In genomic region chr16:57694556-57695377, GRCh38 we compare ENCODE assay signal across 10 cellular contexts. TPM values are rescaled to one million over a fixed set of nuclear protein-coding genes. Genes with fewer than 3 reads are reported as not detected.
A peak's percentile ranks its signal among the peaks of the same experiment; 100 is the strongest.
DNase-seq lines count a peak whose midpoint lies in the region; ATAC-seq, FAIRE-seq and TF ChIP-seq lines count a peak whose summit lies in the region.
"Had no signal": no experiment of that assay in that cellular context is flagged by ENCODE, and none has a peak within 500 bp of the region (broad histone marks: within the 10 kb centered on the region; RNA-seq: fewer than 3 reads in every experiment).

Gene DRC7, plus strand, starts transcription at chr16:57694806. Its CDS starts 3,144 bp downstream, at chr16:57697950.

- CTCF ChIA-PET in activated naive CD4-positive, alpha-beta T cell treated with anti-CD3 and anti-CD28 coated beads for 36 hours (lab: Charles Lee) = no interaction called here
- CTCF ChIA-PET in HepG2 (lab: Yijun Ruan, JAX; ENCODE audit: low intra/inter-chr PET ratio, low total read pairs) = interaction anchor here (0.5 to 1.5 kb wide), 4 partner anchors 14 to 27 kb away, joined by 3 read pairs; partner anchors contain the start of gene ADGRG3

- TF ChIP-seq RAD21 in HepG2 (CRISPR knock-in tag; IDR thresholded peaks at IDR 0.05) = peak; percentile 20; the same call in 1 of the 2 replicates

- H4K20me1 ChIP-seq in Loucy (ENCODE audit: insufficient read depth, low read length, poor library complexity, severe bottlenecking) (no peaks in the 10 kb centered on the region), HepG2 (ENCODE audit: insufficient read depth, low read length) (no peaks in the 10 kb centered on the region)

- H3K4me3 Mint-ChIP-seq in activated naive CD4-positive, alpha-beta T cell treated with anti-CD3 and anti-CD28 coated beads for 36 hours = peak within 1 kb of the TSS; percentile 53

- in situ Hi-C loops in HepG2 (cut with HindIII; ENCODE audit: extremely low pct_ligation_motif_present, low pct_unique_long_range_greater_than_20kb) = no loop called here

- no peaks in the 10 kb centered on the region for H3K36me3 ChIP-seq in Loucy (ENCODE audit: insufficient read depth, low read length)
- no peaks in the 10 kb centered on the region for H3K36me3 ChIP-seq in SJCRH30
- no peaks in the 10 kb centered on the region for H3K36me3 ChIP-seq in HepG2 (replicated peaks in 1 of 2; ENCODE audit: control insufficient read depth in 1 of 2, insufficient read depth in 2 of 2, low read length in 2 of 2)
- H3K36me3 ChIP-seq in upper lobe of left lung = no peaks in the 10 kb centered on the region

- H3F3A ChIP-seq in Loucy (ENCODE audit: low read depth) = peaks cover 4% of the 10 kb centered on the region

- H3K27ac Mint-ChIP-seq in activated naive CD4-positive, alpha-beta T cell treated with anti-CD3 and anti-CD28 coated beads for 36 hours = no peak within 1 kb of the TSS
- H3K27ac Mint-ChIP-seq: activated naive CD4-positive, alpha-beta T cell treated with anti-CD3 and anti-CD28 coated beads, Interleukin-2, amount 50 U/mL, for 72 hours had no signal

- no peaks in the 10 kb centered on the region for H3K9me3 Mint-ChIP-seq in activated naive CD4-positive, alpha-beta T cell treated with anti-CD3 and anti-CD28 coated beads for 36 hours
- H3K9me3 Mint-ChIP-seq: activated naive CD4-positive, alpha-beta T cell treated with anti-CD3 and anti-CD28 coated beads, Interleukin-2, amount 50 U/mL, for 72 hours had no signal

- TF ChIP-seq POLR2A in HepG2 (IDR thresholded peaks at IDR 0.05; ENCODE audit: insufficient read depth in 1 of 2, low read depth in 2 of 2, low read length in 2 of 2) (no peak), upper lobe of left lung (IDR thresholded peaks at IDR 0.05) (no peak)

- no peak for FAIRE-seq in HepG2 (lab: Jason Lieb, UNC)
- FAIRE-seq: G401.6 had no signal

- H3K27ac ChIP-seq in SJCRH30 = no peak within 1 kb of the TSS
- H3K27ac ChIP-seq in HepG2 (ENCODE audit: extremely low read length, insufficient read depth, low read length) = peak within 1 kb of the TSS; percentile 59
- peak within 1 kb of the TSS in 2 of 4 donors; percentile 32 to 54 for H3K27ac ChIP-seq in upper lobe of left lung

- H3K27me3 ChIP-seq in Loucy (ENCODE audit: insufficient read depth, low read length, poor library complexity, severe bottlenecking) (no peaks in the 10 kb centered on the region), SJCRH30 (peaks cover 53% of the 10 kb centered on the region), HepG2 (ENCODE audit: control insufficient read depth in 1 of 2, insufficient read depth in 2 of 2, low read length in 2 of 2) (no peaks in the 10 kb centered on the region), upper lobe of left lung (no peaks in the 10 kb centered on the region)

- peak within 1 kb of the TSS; percentile 56 for H3K4me3 ChIP-seq in Loucy (ENCODE audit: low read length, poor library complexity, severe bottlenecking)
- H3K4me3 ChIP-seq in SJCRH30 = no peak within 1 kb of the TSS
- peak within 1 kb of the TSS; percentile 30 to 54 (median 42) for H3K4me3 ChIP-seq in HepG2 (replicated peaks in 1 of 3; ENCODE audit: insufficient read depth in 1 of 3, low read depth in 2 of 3, low read length in 3 of 3)
- peak within 1 kb of the TSS in 3 of 4 donors; percentile 17 to 30 (median 29) for H3K4me3 ChIP-seq in upper lobe of left lung

- peak within 1 kb of the TSS; percentile 46 for H3K9ac ChIP-seq in Loucy (ENCODE audit: low read depth, low read length, poor library complexity, severe bottlenecking)
- H3K9ac ChIP-seq in HepG2 (ENCODE audit: insufficient read depth, low read depth, low read length) = peak within 1 kb of the TSS; percentile 36

- intact Hi-C loops in activated naive CD4-positive, alpha-beta T cell treated with anti-CD3 and anti-CD28 coated beads for 36 hours (cut with micrococcal nuclease) = no loop called here
- intact Hi-C loops in HepG2 (cut with micrococcal nuclease; ENCODE audit: unreplicated experiment) = loop anchor here (1.0 kb wide), 2 partner anchors 27 to 45 kb away; no protein-coding TSS in a partner anchor

- H3K79me2 ChIP-seq in Loucy (ENCODE audit: insufficient read depth, low read length) = no peaks in the 10 kb centered on the region
- H3K79me2 ChIP-seq in HepG2 (ENCODE audit: insufficient read depth, low read length) = no peaks in the 10 kb centered on the region

- H3K36me3 Mint-ChIP-seq in activated naive CD4-positive, alpha-beta T cell treated with anti-CD3 and anti-CD28 coated beads for 36 hours (ENCODE audit: low read depth) = no peaks in the 10 kb centered on the region
- H3K36me3 Mint-ChIP-seq: activated naive CD4-positive, alpha-beta T cell treated with anti-CD3 and anti-CD28 coated beads, Interleukin-2, amount 50 U/mL, for 72 hours had no signal

- peaks cover 36% of the 10 kb centered on the region for H3K4me1 ChIP-seq in Loucy (ENCODE audit: insufficient read depth, low read length, poor library complexity, severe bottlenecking)
- no peaks in the 10 kb centered on the region for H3K4me1 ChIP-seq in SJCRH30
- peaks cover 81% of the 10 kb centered on the region for H3K4me1 ChIP-seq in HepG2 (ENCODE audit: insufficient read depth, low read length)
- H3K4me1 ChIP-seq in upper lobe of left lung = peaks cover 0 to 4% (median 1%) of the 10 kb centered on the region in 4 donors

- POLR2A ChIA-PET in HepG2 (lab: Yijun Ruan, JAX) = interaction anchor here (0.5 to 3.6 kb wide), 8 partner anchors 9 to 398 kb away, joined by 3 to 42 read pairs (median 5); partner anchors contain the start of genes ADGRG3 and KATNB1

- H3K4me2 ChIP-seq in Loucy (ENCODE audit: low read depth, low read length, poor library complexity, severe bottlenecking) (peak within 1 kb of the TSS; percentile 65), HepG2 (ENCODE audit: low read depth, low read length) (peak within 1 kb of the TSS; percentile 81)

- ATAC-seq in HepG2 (peak; percentile 92), upper lobe of left lung (ENCODE audit: low FRiP score in 2 of 2) (peak; percentile 13 to 82)

- H2AFZ ChIP-seq in Loucy (ENCODE audit: low read length) (0 out of 2 replicates have a peak within 1 kb of the TSS, but pooled peaks have one; percentile 41), HepG2 (ENCODE audit: low read length) (no peak within 1 kb of the TSS)

- 0 out of 4 replicates have a peak, but pooled peaks of 1 of the 2 experiments have one; percentile 20 for TF ChIP-seq EP300 in HepG2 (IDR thresholded peaks at IDR 0.05; ENCODE audit: low read depth in 2 of 2, low read length in 2 of 2)
- no peak for TF ChIP-seq EP300 in HepG2 (CRISPR knock-in tag; IDR thresholded peaks at IDR 0.05; ENCODE audit: borderline replicate concordance)
- TF ChIP-seq EP300 in upper lobe of left lung (IDR thresholded peaks at IDR 0.05) = no peak

- 16% methylated on average over 10 of the region's 10 CpGs for WGBS in HepG2 (ENCODE audit: low lambda C conversion rate)
- WGBS in upper lobe of left lung, 2 donors = 28 to 30% methylated on average over 10 of the region's 10 CpGs

- no TSS peak for BruUV-seq in HepG2 (replicated peaks; lab: Mats Ljungman, UMichigan)

- no peak for TF ChIP-seq CTCF in Loucy (conservative IDR thresholded peaks at IDR 0.05; ENCODE audit: low read length)
- TF ChIP-seq CTCF in HepG2 (CRISPR knock-in tag; IDR thresholded peaks at IDR 0.05) = no peak
- no peak for TF ChIP-seq CTCF in upper lobe of left lung (IDR thresholded peaks at IDR 0.05)

- H3K4me1 Mint-ChIP-seq in activated naive CD4-positive, alpha-beta T cell treated with anti-CD3 and anti-CD28 coated beads for 36 hours (ENCODE audit: low read depth) = peaks cover 14% of the 10 kb centered on the region

- no peaks in the 10 kb centered on the region for H3K9me2 ChIP-seq in Loucy (replicated peaks; ENCODE audit: low read depth, low read length)

- H3K9me3 ChIP-seq in Loucy (ENCODE audit: insufficient read depth, low read depth, low read length) (no peaks in the 10 kb centered on the region), SJCRH30 (replicated peaks) (no peaks in the 10 kb centered on the region), HepG2 (ENCODE audit: low read length) (no peaks in the 10 kb centered on the region), upper lobe of left lung (no peaks in the 10 kb centered on the region)

- H3K27me3 Mint-ChIP-seq in activated naive CD4-positive, alpha-beta T cell treated with anti-CD3 and anti-CD28 coated beads for 36 hours (ENCODE audit: low read depth) = no peaks in the 10 kb centered on the region

- DNase-seq in activated naive CD4-positive, alpha-beta T cell treated with anti-CD3 and anti-CD28 coated beads for 36 hours = peak; percentile 22
- no peak for DNase-seq in activated naive CD4-positive, alpha-beta T cell treated with anti-CD3 and anti-CD28 coated beads, Interleukin-2, amount 50 U/mL, for 16 hours
- DNase-seq in SJCRH30 (peak; percentile 32 to 56), dermis blood vessel endothelial cell (peak; percentile 72), HepG2 (ENCODE audit: low spot score) (peak; percentile 86), upper lobe of left lung (peak; percentile 16 to 59), NCI-H2107 (lab: John Stamatoyannopoulos, UW) (no peak)

RNA-seq across cellular contexts. Expression of gene DRC7, which starts in this region (rescaled TPM):
- under 1 TPM in 1 of 2 experiments, not detected in 1; 0.49 TPM for total RNA-seq in activated naive CD4-positive, alpha-beta T cell treated with anti-CD3 and anti-CD28 coated beads for 36 hours
- total RNA-seq in SJCRH30 (2014; rRNA removed; shearing (Covaris generic)) = not detected in 2 replicates
- total RNA-seq in dermis blood vessel endothelial cell = 0.09 TPM in 1 of 2 replicates, not detected in the other
- 2.7 and 3.4 TPM in 2 replicates for total RNA-seq in HepG2 (2016; rRNA removed; fragmentation: Illumina TruSeq; extraction: Trizol)
- 0.26 and 1.5 TPM in 2 replicates for total RNA-seq in HepG2 (2016; cell fraction: cytosol; rRNA removed; fragmentation: Illumina TruSeq; extraction: Trizol; ENCODE audit: low read depth)
- total RNA-seq in HepG2 (2016; cell fraction: insoluble cytoplasmic fraction; rRNA removed; fragmentation: Illumina TruSeq; extraction: Trizol) = 2.4 and 2.5 TPM in 2 replicates
- total RNA-seq in HepG2 (2016; cell fraction: membrane; rRNA removed; fragmentation: Illumina TruSeq; extraction: Trizol) = 1.4 and 2.1 TPM in 2 replicates
- 0.59 and 1.6 TPM in 2 replicates for total RNA-seq in HepG2 (2016; cell fraction: nucleus; rRNA removed; fragmentation: Illumina TruSeq; extraction: Trizol)
- polyA plus RNA-seq in HepG2 (2011; rRNA removed) = 3.4 and 3.5 TPM in 2 replicates
- 2.7 and 3.1 TPM in 2 replicates for polyA plus RNA-seq in HepG2 (2011; cell fraction: cytosol; rRNA removed)
- 3.4 TPM in 2 replicates for polyA plus RNA-seq in HepG2 (2011; cell fraction: nucleus; rRNA removed)
- polyA plus RNA-seq in HepG2 (2012) = 4.1 and 4.4 TPM in 2 replicates
- 0.70 and 1.3 TPM in 2 replicates for polyA plus RNA-seq in HepG2 (2016; cell fraction: cytosol; fragmentation: Illumina TruSeq; extraction: Trizol; ENCODE audit: low read depth)
- 2.0 and 2.4 TPM in 2 replicates for polyA plus RNA-seq in HepG2 (2016; cell fraction: insoluble cytoplasmic fraction; fragmentation: Illumina TruSeq; extraction: Trizol; ENCODE audit: low read depth)
- 1.0 and 1.1 TPM in 2 replicates for polyA plus RNA-seq in HepG2 (2016; cell fraction: membrane; fragmentation: Illumina TruSeq; extraction: Trizol; ENCODE audit: low read depth)
- polyA plus RNA-seq in HepG2 (2016; cell fraction: nucleus; fragmentation: Illumina TruSeq; extraction: Trizol; ENCODE audit: insufficient read depth, low read depth) = 1.6 and 1.8 TPM in 2 replicates
- 1.2 TPM in 1 of 2 replicates, not detected in the other for polyA minus RNA-seq in HepG2 (2011; rRNA and poly(A)+ RNA removed; ENCODE audit: low replicate concordance)
- 0.99 and 1.1 TPM in 2 replicates for polyA minus RNA-seq in HepG2 (2011; cell fraction: cytosol; rRNA and poly(A)+ RNA removed)
- 1.3 and 2.5 TPM in 2 replicates for polyA minus RNA-seq in HepG2 (2011; cell fraction: nucleus; rRNA and poly(A)+ RNA removed)
- 10 to 100 TPM in 2 of 6 donors, 1 to 10 TPM in 4; 1.2 to 15.9 (median 7.8) TPM for total RNA-seq in upper lobe of left lung
- total RNA-seq: activated naive CD4-positive, alpha-beta T cell treated with anti-CD3 and anti-CD28 coated beads, Interleukin-2, amount 50 U/mL, for 72 hours had no signal

Comparison
In these comparisons a context has a peak if more than half of its experiments do, and no peak if none do; other contexts are left out.
1. Peak in DNase-seq in activated naive CD4-positive, alpha-beta T cell treated with anti-CD3 and anti-CD28 coated beads for 36 hours; RNA of the gene not detected or under 1 TPM.
2. Peak in DNase-seq in SJCRH30; RNA of the gene not detected or under 1 TPM.
3. Peak in DNase-seq in dermis blood vessel endothelial cell; RNA of the gene not detected or under 1 TPM.
4. DNase-seq: peak in HepG2 (single experiment) and upper lobe of left lung (2 of 2); none in activated naive CD4-positive, alpha-beta T cell treated with anti-CD3 and anti-CD28 coated beads, Interleukin-2, amount 50 U/mL, for 16 hours (single experiment) and NCI-H2107 (single experiment).